In the genomic region with DNA sequence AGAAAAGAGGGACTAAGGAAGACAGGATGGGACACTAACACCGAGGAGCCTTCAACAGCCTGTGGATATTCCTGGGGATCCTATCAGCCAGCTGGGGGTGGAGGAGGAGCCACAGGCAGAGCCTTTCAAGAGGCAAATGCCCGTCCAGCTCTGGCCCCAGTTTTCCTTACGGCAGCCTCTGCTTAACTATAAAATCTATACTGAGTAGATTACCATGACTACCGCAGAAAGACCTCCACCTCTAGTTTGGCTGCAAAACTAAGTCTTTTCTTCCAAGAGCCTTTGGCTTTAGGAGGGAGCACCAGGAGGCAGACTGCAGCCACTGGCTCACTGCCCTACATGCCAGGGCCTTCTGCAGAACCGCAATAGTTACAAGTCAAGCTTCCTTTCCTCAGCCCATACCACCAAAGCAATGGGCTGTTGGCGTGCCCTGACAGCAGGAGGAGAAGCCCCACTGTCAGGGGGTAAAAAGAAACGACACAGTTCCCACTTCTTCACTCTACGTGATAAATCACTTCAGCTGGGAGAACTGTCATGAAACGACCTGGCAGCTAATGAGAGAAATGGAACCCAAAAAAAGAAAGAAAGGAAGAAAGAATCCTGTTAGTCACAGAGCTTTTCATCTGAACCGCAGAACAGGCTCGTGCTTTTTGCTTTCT, we compare ENCODE assay signal across 8 cellular contexts. TPM values are rescaled to one million over a fixed set of nuclear protein-coding genes. Genes with fewer than 3 reads are reported as not detected.
DNase-seq lines count a peak whose midpoint lies in the region; ATAC-seq and TF ChIP-seq lines count a peak whose summit lies in the region.

No MANE protein-coding gene starts in this region.

- TF ChIP-seq CTCF in cardiac muscle cell (IDR thresholded peaks at IDR 0.05; ENCODE audit: low read depth, low read length) (peak; percentile 38), GM10248 (IDR thresholded peaks at IDR 0.05; ENCODE audit: control extremely low read depth, extremely low read depth, low read depth, missing control alignments) (no peak)

- H3K9me3 Mint-ChIP-seq in activated CD8-positive, alpha-beta T cell treated with anti-CD3 and anti-CD28 coated beads, Interleukin-2, amount 10 ng/mL, durations not matched to agents 7 days and 5 days (ENCODE audit: insufficient read depth) = peaks cover 3% of the 10 kb centered on the region
- no peaks in the 10 kb centered on the region for H3K9me3 Mint-ChIP-seq in stimulated activated effector memory CD8-positive, alpha-beta T cell treated with anti-CD3 and anti-CD28 coated beads, Interleukin-12 subunit alpha, Interleukin-12 subunit beta, amount 100 ng/mL, for 72 hours

- peak overlapping the region; percentile 87 for H3K27ac ChIP-seq in HUES48 (ENCODE audit: low read depth, low read length)
- peak overlapping the region; percentile 59 for H3K27ac ChIP-seq in cardiac muscle cell

- H3K36me3 ChIP-seq in HUES48 (ENCODE audit: control insufficient read depth, insufficient read depth, low read length) (no peaks in the 10 kb centered on the region), cardiac muscle cell (no peaks in the 10 kb centered on the region)

- ATAC-seq in activated CD8-positive, alpha-beta T cell treated with anti-CD3 and anti-CD28 coated beads, Interleukin-2, amount 10 ng/mL, durations not matched to agents 7 days and 5 days = no peak
- no peak for ATAC-seq in stimulated activated effector memory CD8-positive, alpha-beta T cell treated with anti-CD3 and anti-CD28 coated beads, Interleukin-12 subunit alpha, Interleukin-12 subunit beta, amount 100 ng/mL, for 72 hours

- peaks cover 33% of the 10 kb centered on the region for H3K4me1 ChIP-seq in HUES48 (ENCODE audit: control insufficient read depth, insufficient read depth, low read length)
- peaks cover 40% of the 10 kb centered on the region for H3K4me1 ChIP-seq in cardiac muscle cell (ENCODE audit: low read depth)

- peaks cover 72% of the 10 kb centered on the region for H3K4me1 Mint-ChIP-seq in activated CD8-positive, alpha-beta T cell treated with anti-CD3 and anti-CD28 coated beads, Interleukin-2, amount 10 ng/mL, durations not matched to agents 7 days and 5 days (ENCODE audit: low read depth)
- peaks cover 45% of the 10 kb centered on the region for H3K4me1 Mint-ChIP-seq in stimulated activated effector memory CD8-positive, alpha-beta T cell treated with anti-CD3 and anti-CD28 coated beads, Interleukin-12 subunit alpha, Interleukin-12 subunit beta, amount 100 ng/mL, for 72 hours

- no peak for DNase-seq in activated CD8-positive, alpha-beta T cell treated with anti-CD3 and anti-CD28 coated beads, Interleukin-2, amount 10 ng/mL, durations not matched to agents 7 days and 5 days
- peak; percentile 38 to 87 for DNase-seq in cardiac muscle cell (ENCODE audit: low read depth in 1 of 2, low spot score in 1 of 2)
- no peak for DNase-seq in stimulated activated effector memory CD8-positive, alpha-beta T cell treated with anti-CD3 and anti-CD28 coated beads, Interleukin-12 subunit alpha, Interleukin-12 subunit beta, amount 100 ng/mL, for 72 hours (ENCODE audit: low spot score in 2 of 2)
- no peak for DNase-seq in HuH-7.5 (ENCODE audit: low spot score)
- no peak for DNase-seq in GM10248 (ENCODE audit: extremely low spot score)
- DNase-seq in NAMALWA (ENCODE audit: low spot score) = no peak
- DNase-seq in SKM-1 treated with dmso at 0.1 percent for 144 hours (lab: John Stamatoyannopoulos, UW; ENCODE audit: unreplicated experiment) = no peak

- peak overlapping the region; percentile 35 for H3K4me3 Mint-ChIP-seq in activated CD8-positive, alpha-beta T cell treated with anti-CD3 and anti-CD28 coated beads, Interleukin-2, amount 10 ng/mL, durations not matched to agents 7 days and 5 days
- H3K4me3 Mint-ChIP-seq in stimulated activated effector memory CD8-positive, alpha-beta T cell treated with anti-CD3 and anti-CD28 coated beads, Interleukin-12 subunit alpha, Interleukin-12 subunit beta, amount 100 ng/mL, for 72 hours = peak overlapping the region; percentile 41

- H3K4me3 ChIP-seq in HUES48 (ENCODE audit: low read depth, low read length) (peak overlapping the region; percentile 27), cardiac muscle cell (no peak overlapping the region)

- CTCF ChIA-PET in activated CD8-positive, alpha-beta T cell treated with anti-CD3 and anti-CD28 coated beads, Interleukin-2, amount 10 ng/mL, durations not matched to agents 7 days and 5 days (lab: Charles Lee) = interaction anchor here (0.8 to 1.4 kb wide), 4 partner anchors 10 to 704 kb away, joined by 3 to 4 read pairs (median 3); no protein-coding TSS in a partner anchor
- CTCF ChIA-PET in GM10248 (lab: Yijun Ruan, JAX) = interaction anchor here (1.2 to 4.8 kb wide), 7 partner anchors 9 to 704 kb away, joined by 3 to 28 read pairs (median 7); no protein-coding TSS in a partner anchor

- no peaks in the 10 kb centered on the region for H3K27me3 Mint-ChIP-seq in activated CD8-positive, alpha-beta T cell treated with anti-CD3 and anti-CD28 coated beads, Interleukin-2, amount 10 ng/mL, durations not matched to agents 7 days and 5 days (ENCODE audit: low read depth)

- no peaks in the 10 kb centered on the region for H3K9me3 ChIP-seq in HUES48 (ENCODE audit: control insufficient read depth, insufficient read depth, low read length)
- no peaks in the 10 kb centered on the region for H3K9me3 ChIP-seq in cardiac muscle cell (ENCODE audit: low read depth)

- no peak overlapping the region for H3K27ac Mint-ChIP-seq in activated CD8-positive, alpha-beta T cell treated with anti-CD3 and anti-CD28 coated beads, Interleukin-2, amount 10 ng/mL, durations not matched to agents 7 days and 5 days
- no peak overlapping the region for H3K27ac Mint-ChIP-seq in stimulated activated effector memory CD8-positive, alpha-beta T cell treated with anti-CD3 and anti-CD28 coated beads, Interleukin-12 subunit alpha, Interleukin-12 subunit beta, amount 100 ng/mL, for 72 hours

- no peaks in the 10 kb centered on the region for H3K36me3 Mint-ChIP-seq in activated CD8-positive, alpha-beta T cell treated with anti-CD3 and anti-CD28 coated beads, Interleukin-2, amount 10 ng/mL, durations not matched to agents 7 days and 5 days (ENCODE audit: low read depth)
- H3K36me3 Mint-ChIP-seq in stimulated activated effector memory CD8-positive, alpha-beta T cell treated with anti-CD3 and anti-CD28 coated beads, Interleukin-12 subunit alpha, Interleukin-12 subunit beta, amount 100 ng/mL, for 72 hours = peaks cover 6% of the 10 kb centered on the region

- POLR2A ChIA-PET in activated CD8-positive, alpha-beta T cell treated with anti-CD3 and anti-CD28 coated beads, Interleukin-2, amount 10 ng/mL, durations not matched to agents 7 days and 5 days (lab: Charles Lee) = interaction anchor here (0.9 to 3.8 kb wide), 3 partner anchors 9 to 25 kb away, joined by 3 to 28 read pairs (median 4); a partner anchor contains a TSS
- POLR2A ChIA-PET in GM10248 (lab: Yijun Ruan, JAX) = interaction anchor here (1.0 kb wide), 1 partner anchor 27 kb away, joined by 3 read pairs; no protein-coding TSS in a partner anchor

- H3K27me3 ChIP-seq in HUES48 (ENCODE audit: control insufficient read depth, insufficient read depth, low read length) (no peaks in the 10 kb centered on the region), cardiac muscle cell (no peaks in the 10 kb centered on the region)

- no peak overlapping the region for H3K9ac ChIP-seq in HUES48 (ENCODE audit: low read depth, low read length)

RNA-seq across cellular contexts. Expression of a gene that starts 25.1 kb away (rescaled TPM):
- 100 to 1,000 TPM in 1 of 2 experiments, 10 to 100 TPM in 1; 87.6 to 103 TPM for total RNA-seq in activated CD8-positive, alpha-beta T cell treated with anti-CD3 and anti-CD28 coated beads, Interleukin-2, amount 10 ng/mL, durations not matched to agents 7 days and 5 days
- total RNA-seq in cardiac muscle cell = 24.1 and 48.9 TPM in 2 replicates
- polyA plus RNA-seq in cardiac muscle cell = 31.9 and 54.0 TPM in 2 replicates

Comparison
In these comparisons a context has a peak if more than half of its experiments do, and no peak if none do; other contexts are left out.
1. DNase-seq: peak in cardiac muscle cell (2 of 2); none in activated CD8-positive, alpha-beta T cell treated with anti-CD3 and anti-CD28 coated beads, Interleukin-2, amount 10 ng/mL, durations not matched to agents 7 days and 5 days (single experiment), stimulated activated effector memory CD8-positive, alpha-beta T cell treated with anti-CD3 and anti-CD28 coated beads, Interleukin-12 subunit alpha, Interleukin-12 subunit beta, amount 100 ng/mL, for 72 hours (0 of 2), HuH-7.5 (single experiment), GM10248 (single experiment), NAMALWA (single experiment) and SKM-1 treated with dmso at 0.1 percent for 144 hours (single experiment).